Comparison of ENCODE assay signal across 8 cellular contexts in genomic region chr6:17042422-17043147, GRCh38. TPM values are rescaled to one million over a fixed set of nuclear protein-coding genes. Genes with fewer than 3 reads are reported as not detected.
DNase-seq lines count a peak whose midpoint lies in the region; ATAC-seq and TF ChIP-seq lines count a peak whose summit lies in the region.

No MANE protein-coding gene starts in this region.

- H3K9me2 ChIP-seq in MM.1S (replicated peaks; ENCODE audit: insufficient read depth, low read length): no peaks in the 10 kb centered on the region

- peak overlapping the region; percentile 31 for H3K27ac Mint-ChIP-seq in endodermal cell

- H3K36me3 ChIP-seq in endodermal cell (ENCODE audit: control insufficient read depth, insufficient read depth, low read length): no peaks in the 10 kb centered on the region
- H3K36me3 ChIP-seq in lung (ENCODE audit: control insufficient read depth in 2 of 2, insufficient read depth in 2 of 2, low read length in 2 of 2): no peaks in the 10 kb centered on the region
- H3K36me3 ChIP-seq in MM.1S (replicated peaks; ENCODE audit: insufficient read depth, low read length): no peaks in the 10 kb centered on the region

- H3K27ac ChIP-seq in endodermal cell (ENCODE audit: low read depth, low read length) (no peak overlapping the region), lung (ENCODE audit: low read depth in 1 of 2, low read length in 1 of 2) (no peak overlapping the region), MM.1S (ENCODE audit: low read length) (no peak overlapping the region)

- H3F3A ChIP-seq in MM.1S (ENCODE audit: insufficient read depth, low read length): no peaks in the 10 kb centered on the region

- H3K4me2 ChIP-seq in MM.1S (ENCODE audit: low read depth, low read length): no peak overlapping the region

- peaks cover 10% of the 10 kb centered on the region for H3K4me1 Mint-ChIP-seq in endodermal cell

- peak; percentile 87 for ATAC-seq in lung (ENCODE audit: insufficient read depth, low FRiP score)
- ATAC-seq in HG02981 (IDR thresholded peaks at IDR 0.05; ENCODE audit: unreplicated experiment): no peak
- no peak for ATAC-seq in GM21367 (IDR thresholded peaks at IDR 0.05; ENCODE audit: unreplicated experiment)

- H2AFZ ChIP-seq in MM.1S (ENCODE audit: low read length): no peak overlapping the region

- no peaks in the 10 kb centered on the region for H3K27me3 ChIP-seq in endodermal cell (ENCODE audit: control insufficient read depth, insufficient read depth, low read length, poor library complexity, severe bottlenecking)
- no peaks in the 10 kb centered on the region for H3K27me3 ChIP-seq in lung (ENCODE audit: control insufficient read depth, insufficient read depth)
- no peaks in the 10 kb centered on the region for H3K27me3 ChIP-seq in MM.1S (replicated peaks; ENCODE audit: insufficient read depth, low read length)

- no peaks in the 10 kb centered on the region for H3K9me3 Mint-ChIP-seq in endodermal cell

- H3K4me1 ChIP-seq in endodermal cell (ENCODE audit: control insufficient read depth, insufficient read depth, low read length) (no peaks in the 10 kb centered on the region), lung (ENCODE audit: control insufficient read depth in 2 of 2, insufficient read depth in 2 of 2, low read length in 2 of 2) (peaks cover 1 to 4% of the 10 kb centered on the region in 2 donors), MM.1S (ENCODE audit: low read length) (no peaks in the 10 kb centered on the region)

- DNase-seq in AG08396 (ENCODE audit: low spot score) (peak; percentile 48), NB4 (ENCODE audit: low read depth) (no peak), endodermal cell (peak; percentile 83), lung (ENCODE audit: low spot score) (no peak), MM.1S (no peak)
- DNase-seq in activated effector memory CD4-positive, alpha-beta T cell treated with Interleukin-2 at 50 U/mL for 16 hours: no peak

- no peak overlapping the region for H3K4me3 ChIP-seq in NB4 (ENCODE audit: low read depth, low read length)
- no peak overlapping the region for H3K4me3 ChIP-seq in endodermal cell (ENCODE audit: low read length)
- no peak overlapping the region for H3K4me3 ChIP-seq in lung
- H3K4me3 ChIP-seq in MM.1S (ENCODE audit: low read length): no peak overlapping the region

- H3K79me2 ChIP-seq in MM.1S (ENCODE audit: low read length): no peaks in the 10 kb centered on the region

- H3K9ac ChIP-seq in endodermal cell (ENCODE audit: extremely low read depth, low read length, poor library complexity, severe bottlenecking) (no peak overlapping the region), MM.1S (ENCODE audit: low read length) (no peak overlapping the region)

- H3K9me3 ChIP-seq in endodermal cell (ENCODE audit: control insufficient read depth, low read length) (no peaks in the 10 kb centered on the region), lung (ENCODE audit: control insufficient read depth in 2 of 2, insufficient read depth in 1 of 2, low read length in 1 of 2) (no peaks in the 10 kb centered on the region), MM.1S (replicated peaks; ENCODE audit: insufficient read depth, low read length) (no peaks in the 10 kb centered on the region)

- no peak for TF ChIP-seq POLR2A in NB4 (IDR thresholded peaks at IDR 0.05; ENCODE audit: extremely low read depth, insufficient read length)

- 0 to 20% methylated on average over 1 to 5 of the region's 5 CpGs for WGBS in endodermal cell (ENCODE audit: insufficient coverage in 1 of 2, insufficient read length in 1 of 2), 2 experiments
- 8 to 23% methylated on average over 5 of the region's 5 CpGs for WGBS in lung, 2 donors

- no peaks in the 10 kb centered on the region for H3K27me3 Mint-ChIP-seq in endodermal cell (ENCODE audit: insufficient read depth)

- TF ChIP-seq CTCF in NB4 (IDR thresholded peaks at IDR 0.05; ENCODE audit: low read depth, low read length): peak; percentile 6
- peak; percentile 67 for TF ChIP-seq CTCF in endodermal cell (conservative IDR thresholded peaks at IDR 0.05)
- peak; percentile 11 for TF ChIP-seq CTCF in lung (IDR thresholded peaks at IDR 0.05; ENCODE audit: control extremely low read depth, extremely low read depth)
- no peak for TF ChIP-seq CTCF in MM.1S (IDR thresholded peaks at IDR 0.05; ENCODE audit: low read length)

- H3K4me3 Mint-ChIP-seq in endodermal cell: peak overlapping the region; percentile 10

- H3K36me3 Mint-ChIP-seq in endodermal cell (ENCODE audit: low read depth): no peaks in the 10 kb centered on the region

- no peaks in the 10 kb centered on the region for H4K20me1 ChIP-seq in MM.1S (ENCODE audit: insufficient read depth, low read length)

RNA-seq across cellular contexts. Expression of gene STMND1, which starts 59.3 kb away (rescaled TPM):
- under 1 TPM in 1 of 2 donors, not detected in 1; 0.18 TPM for total RNA-seq in endodermal cell
- polyA plus RNA-seq in endodermal cell (2013, experiment 1 of 2): not detected
- not detected for polyA plus RNA-seq in endodermal cell (2013, experiment 2 of 2)
- 10 to 100 TPM; 10.7 to 11.0 TPM for total RNA-seq in lung
- polyA plus RNA-seq in lung: 1 to 10 TPM; 4.6 to 5.9 TPM

Comparison
In these comparisons a context has a peak if more than half of its experiments do, and no peak if none do; other contexts are left out.
1. DNase-seq: peak in AG08396 (single experiment) and endodermal cell (single experiment); none in NB4 (single experiment), lung (single experiment), activated effector memory CD4-positive, alpha-beta T cell treated with Interleukin-2 at 50 U/mL for 16 hours (single experiment) and MM.1S (single experiment).
2. RNA of gene STMND1, which starts 59.3 kb away (total RNA-seq): 10.7 to 11.0 TPM in lung; 0.18 TPM in endodermal cell; every median in the first group is over 4 times any median in the second.